Comparison of ENCODE assay signal across 14 cellular contexts in genomic region chr16:65572156-65572555, GRCh38.
A peak's percentile ranks its signal among the peaks of the same experiment; 100 is the strongest.
DNase-seq lines count a peak whose midpoint lies in the region; ATAC-seq and TF ChIP-seq lines count a peak whose summit lies in the region.
"Had no signal": no experiment of that assay in that cellular context is flagged by ENCODE, and none has a peak within 500 bp of the region (broad histone marks: within the 10 kb centered on the region; RNA-seq: fewer than 3 reads in every experiment).

No MANE protein-coding gene starts in this region.

- peak; percentile 77 for DNase-seq in AG04449 (ENCODE audit: low read depth, low spot score)
- DNase-seq in HS-27A (ENCODE audit: low read depth): peak; percentile 39
- peak; percentile 81 for DNase-seq in astrocyte of the spinal cord (ENCODE audit: low read depth, low spot score)
- peak; percentile 88 for DNase-seq in iris pigment epithelial cell (ENCODE audit: low read depth)
- DNase-seq in NCI-H1105 (lab: John Stamatoyannopoulos, UW): no peak
- DNase-seq in COR-L47 (lab: John Stamatoyannopoulos, UW): no peak
- DNase-seq: activated naive CD4-positive, alpha-beta T cell treated with Interleukin-2 at 50 U/mL for 16 hours; head of caudate nucleus; NCI-H1436 treated with DMSO at 0.1 percent for 48 hours; NCI-H526; occipital lobe had no signal

- CTCF ChIA-PET in AG04449 (lab: Yijun Ruan, JAX): no interaction called here

- in situ Hi-C loops in astrocyte of the spinal cord (cut with HindIII; ENCODE audit: low sequenced_read_pairs): no loop called here

- H3K4me3 ChIP-seq in AG04449 (ENCODE audit: low read depth, low read length): no peak overlapping the region
- H3K4me3 ChIP-seq in astrocyte of the spinal cord (ENCODE audit: low read depth, low read length): no peak overlapping the region
- H3K4me3 ChIP-seq: vagina had no signal

- TF ChIP-seq CTCF in AG04449 (IDR thresholded peaks at IDR 0.05; ENCODE audit: insufficient read depth, low read length, missing control alignments) (no peak), astrocyte of the spinal cord (IDR thresholded peaks at IDR 0.05; ENCODE audit: low read depth, low read length) (no peak)

- no peak for ATAC-seq in GM19467 (IDR thresholded peaks at IDR 0.05; ENCODE audit: unreplicated experiment)
- no peak for ATAC-seq in GM19455 (IDR thresholded peaks at IDR 0.05; ENCODE audit: unreplicated experiment)

- POLR2A ChIA-PET in AG04449 (lab: Yijun Ruan, JAX): no interaction called here

Comparison
In these comparisons a context has a peak if more than half of its experiments do, and no peak if none do; other contexts are left out.
1. DNase-seq: peak in AG04449 (single experiment), HS-27A (single experiment), astrocyte of the spinal cord (single experiment) and iris pigment epithelial cell (single experiment); none in NCI-H1105 (single experiment) and COR-L47 (single experiment).